In genomic region chr11:67803519-67803918, GRCh38 we compare ENCODE assay signal across 7 cellular contexts.
DNase-seq lines count a peak whose midpoint lies in the region; FAIRE-seq and TF ChIP-seq lines count a peak whose summit lies in the region.
"Not testable (repeated sequence)": the region's sequence is repeated elsewhere in the genome, so short reads cannot be mapped to it uniquely, and the experiment has no call there.

No MANE protein-coding gene starts in this region.

- not testable (repeated sequence) for H3K9ac ChIP-seq in astrocyte (ENCODE audit: low read length)

- peak overlapping the region in 6 of 7 donors; percentile 37 to 95 (median 55) for H3K4me3 Mint-ChIP-seq in CD8-positive, alpha-beta memory T cell
- peak overlapping the region; percentile 11 for H3K4me3 Mint-ChIP-seq in activated T-helper 2 cell treated with anti-CD3 and anti-CD28 coated beads, Interferon-gamma antibody, Interleukin-2, Interleukin-4, amounts not matched to agents 10 μg/mL and 5 μg/mL and 100 μg/mL, durations not matched to agents 14 hours and 24 hours and 36 hours (ENCODE audit: low read depth)
- peak overlapping the region; percentile 9 for H3K4me3 Mint-ChIP-seq in astrocyte (ENCODE audit: unreplicated experiment)
- peak overlapping the region in 3 of 5 donors; percentile 23 to 83 (median 44) for H3K4me3 Mint-ChIP-seq in immature natural killer cell

- H3K27ac ChIP-seq in CD8-positive, alpha-beta memory T cell (ENCODE audit: low read depth, low read length); HEK293 (ENCODE audit: extremely low read depth, low read depth, low read length); astrocyte (ENCODE audit: low read depth, low read length): not testable (repeated sequence)

- not testable (repeated sequence) for H3K27me3 Mint-ChIP-seq in CD8-positive, alpha-beta memory T cell; astrocyte (ENCODE audit: low read depth, unreplicated experiment); immature natural killer cell (ENCODE audit: low read depth in 3 of 3)
- H3K27me3 Mint-ChIP-seq in activated T-helper 2 cell treated with anti-CD3 and anti-CD28 coated beads, Interferon-gamma antibody, Interleukin-2, Interleukin-4, amounts not matched to agents 10 μg/mL and 5 μg/mL and 100 μg/mL, durations not matched to agents 14 hours and 24 hours and 36 hours (ENCODE audit: low read depth) = peaks cover 14% of the 10 kb centered on the region

- not testable (repeated sequence) for H3K36me3 ChIP-seq in CD8-positive, alpha-beta memory T cell (ENCODE audit: insufficient read depth, low read length); HEK293 (ENCODE audit: control insufficient read depth in 2 of 2, insufficient read depth in 1 of 2, low read length in 2 of 2); astrocyte (ENCODE audit: insufficient read depth, low read length)

- H3K4me3 ChIP-seq in CD8-positive, alpha-beta memory T cell (ENCODE audit: low read length); HEK293 (ENCODE audit: low read depth, low read length); astrocyte (ENCODE audit: insufficient read depth, low read depth, low read length): not testable (repeated sequence)

- H3K9me3 Mint-ChIP-seq in CD8-positive, alpha-beta memory T cell; activated T-helper 2 cell treated with anti-CD3 and anti-CD28 coated beads, Interferon-gamma antibody, Interleukin-2, Interleukin-4, amounts not matched to agents 10 μg/mL and 5 μg/mL and 100 μg/mL, durations not matched to agents 14 hours and 24 hours and 36 hours; astrocyte (ENCODE audit: unreplicated experiment); immature natural killer cell: not testable (repeated sequence)

- CTCF ChIA-PET in CD8-positive, alpha-beta memory T cell (lab: Charles Lee) = not testable (repeated sequence)
- CTCF ChIA-PET in HEK293 (lab: Yijun Ruan, JAX) = interaction anchor here (1.1 kb wide), 1 partner anchor 173 kb away, joined by 3 read pairs; the partner anchor contains the start of gene NUDT8

- H3K4me1 ChIP-seq in CD8-positive, alpha-beta memory T cell (ENCODE audit: insufficient read depth, low read length); HEK293 (ENCODE audit: control insufficient read depth, insufficient read depth, low read length); astrocyte (ENCODE audit: insufficient read depth, low read length): not testable (repeated sequence)

- not testable (repeated sequence) for H3K27me3 ChIP-seq in CD8-positive, alpha-beta memory T cell (ENCODE audit: insufficient read depth, low read length, poor library complexity, severe bottlenecking); astrocyte (ENCODE audit: insufficient read depth, low read length)

- TF ChIP-seq CTCF in HEK293 (tag by site-specific recombination; IDR thresholded peaks at IDR 0.05); astrocyte (IDR thresholded peaks at IDR 0.05; ENCODE audit: insufficient read depth, low read depth, low read length): not testable (repeated sequence)

- H4K20me1 ChIP-seq in astrocyte (ENCODE audit: insufficient read depth, low read length) = not testable (repeated sequence)

- not testable (repeated sequence) for H3K4me2 ChIP-seq in astrocyte (ENCODE audit: low read length)

- H3K79me2 ChIP-seq in astrocyte (ENCODE audit: insufficient read depth, low read length) = not testable (repeated sequence)

- not testable (repeated sequence) for FAIRE-seq in astrocyte (lab: Jason Lieb, UNC)

- H3K27ac Mint-ChIP-seq in CD8-positive, alpha-beta memory T cell = peak overlapping the region in 1 of 8 donors; percentile 90
- H3K27ac Mint-ChIP-seq in activated T-helper 2 cell treated with anti-CD3 and anti-CD28 coated beads, Interferon-gamma antibody, Interleukin-2, Interleukin-4, amounts not matched to agents 10 μg/mL and 5 μg/mL and 100 μg/mL, durations not matched to agents 14 hours and 24 hours and 36 hours; astrocyte (ENCODE audit: unreplicated experiment); immature natural killer cell: not testable (repeated sequence)

- POLR2A ChIA-PET in CD8-positive, alpha-beta memory T cell (lab: Charles Lee); HEK293 (lab: Yijun Ruan, JAX): not testable (repeated sequence)

- not testable (repeated sequence) for H2AFZ ChIP-seq in astrocyte (ENCODE audit: low read depth, low read length)

- H3K4me1 Mint-ChIP-seq in CD8-positive, alpha-beta memory T cell = peaks cover 8 to 13% (median 11%) of the 10 kb centered on the region in 3 donors
- peaks cover 12% of the 10 kb centered on the region for H3K4me1 Mint-ChIP-seq in activated T-helper 2 cell treated with anti-CD3 and anti-CD28 coated beads, Interferon-gamma antibody, Interleukin-2, Interleukin-4, amounts not matched to agents 10 μg/mL and 5 μg/mL and 100 μg/mL, durations not matched to agents 14 hours and 24 hours and 36 hours (ENCODE audit: low read depth)
- not testable (repeated sequence) for H3K4me1 Mint-ChIP-seq in astrocyte (ENCODE audit: low read depth, unreplicated experiment); immature natural killer cell

- DNase-seq in CD8-positive, alpha-beta memory T cell; activated T-helper 2 cell treated with anti-CD3 and anti-CD28 coated beads, Interferon-gamma antibody, Interleukin-2, Interleukin-4, amounts not matched to agents 10 μg/mL and 5 μg/mL and 100 μg/mL, durations not matched to agents 14 hours and 24 hours and 36 hours (ENCODE audit: low spot score); astrocyte (ENCODE audit: low read depth); immature natural killer cell: not testable (repeated sequence)
- DNase-seq in RPMI8226 (peak; percentile 55), posterior vena cava (ENCODE audit: low spot score) (peak; percentile 58)

- H3K9me3 ChIP-seq in CD8-positive, alpha-beta memory T cell (ENCODE audit: low read length); HEK293 (ENCODE audit: control insufficient read depth, insufficient read depth, low read depth, low read length); astrocyte (ENCODE audit: insufficient read depth, low read depth, low read length): not testable (repeated sequence)

- not testable (repeated sequence) for H3K36me3 Mint-ChIP-seq in CD8-positive, alpha-beta memory T cell; activated T-helper 2 cell treated with anti-CD3 and anti-CD28 coated beads, Interferon-gamma antibody, Interleukin-2, Interleukin-4, amounts not matched to agents 10 μg/mL and 5 μg/mL and 100 μg/mL, durations not matched to agents 14 hours and 24 hours and 36 hours (ENCODE audit: low read depth); astrocyte (ENCODE audit: low read depth, unreplicated experiment); immature natural killer cell

- intact Hi-C loops in activated T-helper 2 cell treated with anti-CD3 and anti-CD28 coated beads, Interferon-gamma antibody, Interleukin-2, Interleukin-4, amounts not matched to agents 10 μg/mL and 5 μg/mL and 100 μg/mL, durations not matched to agents 14 hours and 24 hours and 36 hours (cut with micrococcal nuclease); posterior vena cava (cut with DNase I): not testable (repeated sequence)

TF ChIP-seq in HEK293, 187 proteins besides CTCF, POLR2A, EP300 and RAD21:
- peak; percentile 80 for TF ChIP-seq ZNF623 (tag by site-specific recombination; IDR thresholded peaks at IDR 0.05)
